In genomic region chr5:5344606-5345005, GRCh38 we compare ENCODE assay signal across 24 cellular contexts.
DNase-seq lines count a peak whose midpoint lies in the region; ATAC-seq and TF ChIP-seq lines count a peak whose summit lies in the region.
"Had no signal": no experiment of that assay in that cellular context is flagged by ENCODE, and none has a peak within 500 bp of the region (broad histone marks: within the 10 kb centered on the region; RNA-seq: fewer than 3 reads in every experiment).

No MANE protein-coding gene starts in this region.

- H3K27ac ChIP-seq in BLaER1 (peak overlapping the region; percentile 68; the same call in 1 of the 2 replicates), HEK293 (ENCODE audit: extremely low read depth, low read depth, low read length) (peak overlapping the region; percentile 11; the same call in 1 of the 2 replicates)
- H3K27ac ChIP-seq: PC-9, SJCRH30 had no signal

- H4K20me1 ChIP-seq in BLaER1, result no peaks in the 10 kb centered on the region

- H3K36me3 ChIP-seq in BLaER1 (no peaks in the 10 kb centered on the region), HEK293 (ENCODE audit: control insufficient read depth in 2 of 2, insufficient read depth in 1 of 2, low read length in 2 of 2) (no peaks in the 10 kb centered on the region)
- H3K36me3 ChIP-seq: BE2C, MG63, SJCRH30 had no signal

- no peak for ATAC-seq in GM19463 (IDR thresholded peaks at IDR 0.05; ENCODE audit: unreplicated experiment)
- ATAC-seq in stimulated activated naive CD8-positive, alpha-beta T cell treated with anti-CD3 and anti-CD28 coated beads, Interleukin-15, amount 100 ng/mL, for 72 hours, result no peak
- ATAC-seq: HCT116 had no signal

- no peak overlapping the region for H3K4me3 ChIP-seq in BLaER1
- no peak overlapping the region for H3K4me3 ChIP-seq in HEK293 (ENCODE audit: low read depth, low read length)
- H3K4me3 ChIP-seq: MG63, PC-9, SJCRH30 had no signal

- no peaks in the 10 kb centered on the region for H3K27me3 Mint-ChIP-seq in mesothelial cell of epicardium (ENCODE audit: low read depth)
- peaks cover 6% of the 10 kb centered on the region for H3K27me3 Mint-ChIP-seq in stimulated activated naive CD8-positive, alpha-beta T cell treated with anti-CD3 and anti-CD28 coated beads, Interleukin-15, amount 100 ng/mL, for 72 hours
- H3K27me3 Mint-ChIP-seq in activated naive CD4-positive, alpha-beta T cell treated with anti-CD3 and anti-CD28 coated beads for 36 hours (ENCODE audit: low read depth), result peaks cover 2% of the 10 kb centered on the region

- in situ Hi-C loops in SK-MEL-5 (cut with HindIII; ENCODE audit: low pct_unique_long_range_greater_than_20kb, low sequenced_read_pairs), result no loop called here

- H3K9ac ChIP-seq in BLaER1, result no peak overlapping the region

- peak overlapping the region; percentile 15 for H3K27ac Mint-ChIP-seq in mesothelial cell of epicardium
- H3K27ac Mint-ChIP-seq in stimulated activated naive CD8-positive, alpha-beta T cell treated with anti-CD3 and anti-CD28 coated beads, Interleukin-15, amount 100 ng/mL, for 72 hours, result no peak overlapping the region
- H3K27ac Mint-ChIP-seq in activated naive CD4-positive, alpha-beta T cell treated with anti-CD3 and anti-CD28 coated beads for 36 hours, result no peak overlapping the region
- H3K27ac Mint-ChIP-seq: CD4-positive, alpha-beta T cell; IgD-negative memory B cell; T-helper 1 cell treated with Interleukin-12 subunit alpha and Interleukin-12 subunit beta and Interleukin-4 antibody, amounts not matched to agents 30 μg/mL and 1 μg/mL, for 36 hours had no signal

- no peak overlapping the region for H3K4me3 Mint-ChIP-seq in mesothelial cell of epicardium
- no peak overlapping the region for H3K4me3 Mint-ChIP-seq in stimulated activated naive CD8-positive, alpha-beta T cell treated with anti-CD3 and anti-CD28 coated beads, Interleukin-15, amount 100 ng/mL, for 72 hours
- no peak overlapping the region for H3K4me3 Mint-ChIP-seq in activated naive CD4-positive, alpha-beta T cell treated with anti-CD3 and anti-CD28 coated beads for 36 hours
- H3K4me3 Mint-ChIP-seq: CD4-positive, alpha-beta T cell; IgD-negative memory B cell; T-helper 1 cell treated with Interleukin-12 subunit alpha and Interleukin-12 subunit beta and Interleukin-4 antibody, amounts not matched to agents 30 μg/mL and 1 μg/mL, for 36 hours had no signal

- H3K4me1 ChIP-seq in BLaER1 (peaks cover 70% of the 10 kb centered on the region), HEK293 (ENCODE audit: control insufficient read depth, insufficient read depth, low read length) (peaks cover 36% of the 10 kb centered on the region)
- H3K4me1 ChIP-seq: SJCRH30 had no signal

- peaks cover 10% of the 10 kb centered on the region for H3K9me3 Mint-ChIP-seq in mesothelial cell of epicardium
- peaks cover 3 to 18% of the 10 kb centered on the region in 2 donors for H3K9me3 Mint-ChIP-seq in stimulated activated naive CD8-positive, alpha-beta T cell treated with anti-CD3 and anti-CD28 coated beads, Interleukin-15, amount 100 ng/mL, for 72 hours
- no peaks in the 10 kb centered on the region for H3K9me3 Mint-ChIP-seq in activated naive CD4-positive, alpha-beta T cell treated with anti-CD3 and anti-CD28 coated beads for 36 hours

- POLR2A ChIA-PET in HEK293 (lab: Yijun Ruan, JAX), result no interaction called here

- no peaks in the 10 kb centered on the region for H3K27me3 ChIP-seq in BLaER1
- H3K27me3 ChIP-seq: BE2C, MG63, SJCRH30 had no signal

- TF ChIP-seq CTCF in HEK293 (tag by site-specific recombination; IDR thresholded peaks at IDR 0.05) (no peak), mesothelial cell of epicardium (IDR thresholded peaks at IDR 0.05; ENCODE audit: unreplicated experiment) (no peak)

- H3K36me3 Mint-ChIP-seq in mesothelial cell of epicardium, result peaks cover 2% of the 10 kb centered on the region
- no peaks in the 10 kb centered on the region for H3K36me3 Mint-ChIP-seq in activated naive CD4-positive, alpha-beta T cell treated with anti-CD3 and anti-CD28 coated beads for 36 hours (ENCODE audit: low read depth)
- H3K36me3 Mint-ChIP-seq: IgD-negative memory B cell had no signal

- intact Hi-C loops in activated naive CD4-positive, alpha-beta T cell treated with anti-CD3 and anti-CD28 coated beads for 36 hours (cut with micrococcal nuclease), result no loop called here

- peaks cover 61% of the 10 kb centered on the region for H3K4me1 Mint-ChIP-seq in mesothelial cell of epicardium
- H3K4me1 Mint-ChIP-seq in stimulated activated naive CD8-positive, alpha-beta T cell treated with anti-CD3 and anti-CD28 coated beads, Interleukin-15, amount 100 ng/mL, for 72 hours, result peaks cover 16% of the 10 kb centered on the region
- H3K4me1 Mint-ChIP-seq in activated naive CD4-positive, alpha-beta T cell treated with anti-CD3 and anti-CD28 coated beads for 36 hours (ENCODE audit: low read depth), result peaks cover 3% of the 10 kb centered on the region

- CTCF ChIA-PET in HEK293 (lab: Yijun Ruan, JAX), result interaction anchor here (0.9 to 1.6 kb wide), 6 partner anchors 9 to 465 kb away, joined by 3 to 6 read pairs (median 4); no protein-coding TSS in a partner anchor
- CTCF ChIA-PET in activated naive CD4-positive, alpha-beta T cell treated with anti-CD3 and anti-CD28 coated beads for 36 hours (lab: Charles Lee), result no interaction called here

- DNase-seq in SK-MEL-5 (ENCODE audit: low read depth, low spot score), result peak; percentile 35
- no peak for DNase-seq in mesothelial cell of epicardium (ENCODE audit: low spot score in 2 of 2, unreplicated experiment in 2 of 2)
- DNase-seq in stimulated activated naive CD8-positive, alpha-beta T cell treated with anti-CD3 and anti-CD28 coated beads, Interleukin-15, amount 100 ng/mL, for 72 hours, result no peak
- no peak for DNase-seq in activated naive CD4-positive, alpha-beta T cell treated with anti-CD3 and anti-CD28 coated beads for 36 hours
- DNase-seq: Caco-2; CD4-positive, alpha-beta T cell; DMS 273 treated with DMSO at 0.1 percent for 48 hours; DMS79 treated with DMSO at 0.1 percent for 48 hours; Kasumi-1; NCI-H1048; NCI-H1417 treated with DMSO at 0.1 percent for 48 hours; NCI-H187; NCI-H2107; NCI-H69; PC-9; SJCRH30 had no signal

- H3K4me2 ChIP-seq in BLaER1, result peak overlapping the region; percentile 73
- H3K4me2 ChIP-seq: PC-9 had no signal

- peaks cover 13% of the 10 kb centered on the region; the same call in 1 of the 2 replicates for H3K9me3 ChIP-seq in BLaER1
- H3K9me3 ChIP-seq in HEK293 (ENCODE audit: control insufficient read depth, insufficient read depth, low read depth, low read length), result no peaks in the 10 kb centered on the region
- H3K9me3 ChIP-seq: BE2C, Caco-2, MG63, SJCRH30 had no signal

TF ChIP-seq in HEK293, 187 proteins besides CTCF, POLR2A, EP300 and RAD21:
- no peak for TF ChIP-seq ZNF121 (tag by site-specific recombination; IDR thresholded peaks at IDR 0.05)
- TF ChIP-seq, protein P1, sequence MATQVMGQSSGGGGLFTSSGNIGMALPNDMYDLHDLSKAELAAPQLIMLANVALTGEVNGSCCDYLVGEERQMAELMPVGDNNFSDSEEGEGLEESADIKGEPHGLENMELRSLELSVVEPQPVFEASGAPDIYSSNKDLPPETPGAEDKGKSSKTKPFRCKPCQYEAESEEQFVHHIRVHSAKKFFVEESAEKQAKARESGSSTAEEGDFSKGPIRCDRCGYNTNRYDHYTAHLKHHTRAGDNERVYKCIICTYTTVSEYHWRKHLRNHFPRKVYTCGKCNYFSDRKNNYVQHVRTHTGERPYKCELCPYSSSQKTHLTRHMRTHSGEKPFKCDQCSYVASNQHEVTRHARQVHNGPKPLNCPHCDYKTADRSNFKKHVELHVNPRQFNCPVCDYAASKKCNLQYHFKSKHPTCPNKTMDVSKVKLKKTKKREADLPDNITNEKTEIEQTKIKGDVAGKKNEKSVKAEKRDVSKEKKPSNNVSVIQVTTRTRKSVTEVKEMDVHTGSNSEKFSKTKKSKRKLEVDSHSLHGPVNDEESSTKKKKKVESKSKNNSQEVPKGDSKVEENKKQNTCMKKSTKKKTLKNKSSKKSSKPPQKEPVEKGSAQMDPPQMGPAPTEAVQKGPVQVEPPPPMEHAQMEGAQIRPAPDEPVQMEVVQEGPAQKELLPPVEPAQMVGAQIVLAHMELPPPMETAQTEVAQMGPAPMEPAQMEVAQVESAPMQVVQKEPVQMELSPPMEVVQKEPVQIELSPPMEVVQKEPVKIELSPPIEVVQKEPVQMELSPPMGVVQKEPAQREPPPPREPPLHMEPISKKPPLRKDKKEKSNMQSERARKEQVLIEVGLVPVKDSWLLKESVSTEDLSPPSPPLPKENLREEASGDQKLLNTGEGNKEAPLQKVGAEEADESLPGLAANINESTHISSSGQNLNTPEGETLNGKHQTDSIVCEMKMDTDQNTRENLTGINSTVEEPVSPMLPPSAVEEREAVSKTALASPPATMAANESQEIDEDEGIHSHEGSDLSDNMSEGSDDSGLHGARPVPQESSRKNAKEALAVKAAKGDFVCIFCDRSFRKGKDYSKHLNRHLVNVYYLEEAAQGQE (tag by site-specific recombination; IDR thresholded peaks at IDR 0.05), result peak; percentile 86
- TF ChIP-seq ZNF560 (tag by site-specific recombination; IDR thresholded peaks at IDR 0.05; ENCODE audit: borderline replicate concordance), result no peak
- TF ChIP-seq RBAK (tag by site-specific recombination; IDR thresholded peaks at IDR 0.05), result no peak
- no peak for TF ChIP-seq ZBTB10 (tag by site-specific recombination; IDR thresholded peaks at IDR 0.05)
